In the genomic region with DNA sequence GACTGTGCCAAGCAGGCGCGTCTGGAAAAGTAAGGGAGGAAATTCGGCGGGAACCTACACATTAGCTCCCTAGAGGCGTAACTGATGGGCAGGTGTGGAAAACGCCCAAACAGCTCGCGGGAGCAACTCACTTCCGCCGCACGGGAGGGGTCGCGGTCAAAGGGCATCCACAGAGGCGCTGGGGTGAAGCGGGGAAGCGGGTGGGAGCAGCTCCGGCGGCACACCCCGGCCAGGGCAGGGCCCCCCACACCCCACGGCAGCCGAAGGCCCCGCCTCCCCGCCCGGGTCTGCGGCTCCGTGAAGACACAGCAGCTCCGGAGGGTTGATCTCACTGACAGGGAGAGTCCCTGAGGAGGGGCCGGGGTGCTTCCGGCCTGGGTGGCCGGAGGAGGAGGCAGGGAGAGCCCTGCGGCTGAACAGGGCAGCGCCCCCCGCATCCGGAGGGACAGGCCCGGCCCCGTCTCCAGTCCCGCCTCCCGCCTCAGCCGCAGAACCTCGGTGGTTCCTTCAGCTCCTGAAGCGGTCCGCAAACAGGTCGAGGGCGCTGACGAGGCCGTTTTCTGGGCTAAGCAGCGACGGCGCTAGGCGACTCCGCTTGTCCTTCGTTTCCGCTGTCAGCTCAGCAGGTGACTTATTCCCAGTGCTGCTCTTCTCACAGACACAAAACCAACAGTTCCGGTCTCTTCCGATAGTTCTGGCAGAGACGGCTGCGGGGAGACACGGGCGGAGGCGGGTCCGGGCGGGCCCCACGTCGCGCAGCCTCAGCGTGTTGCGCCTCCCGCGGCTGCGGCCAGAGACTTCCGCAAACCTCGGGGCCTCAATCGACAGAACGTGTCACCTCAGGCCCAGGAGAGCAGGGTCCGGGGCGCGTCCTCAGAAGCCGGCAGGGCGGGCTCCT, we compare ENCODE assay signal across 8 cellular contexts.
DNase-seq lines count a peak whose midpoint lies in the region; ATAC-seq lines count a peak whose summit lies in the region.

No MANE protein-coding gene starts in this region.

- ATAC-seq in GM18517 (IDR thresholded peaks at IDR 0.05; ENCODE audit: unreplicated experiment) = peak; percentile 82
- ATAC-seq in HG03571 (IDR thresholded peaks at IDR 0.05; ENCODE audit: unreplicated experiment) = no peak

- intact Hi-C loops in activated T-helper 1 cell treated with anti-CD3 and anti-CD28 coated beads, Interleukin-12 subunit alpha, Interleukin-12 subunit beta, Interleukin-2, Interleukin-4 antibody, amounts not matched to agents 30 ng/mL and 10 ng/mL and 1 ng/mL, durations not matched to agents 14 hours and 24 hours and 36 hours (cut with micrococcal nuclease) = loop anchor here (1.0 to 5.0 kb wide), 3 partner anchors 36 to 180 kb away; no protein-coding TSS in a partner anchor

- DNase-seq in activated T-helper 1 cell treated with anti-CD3 and anti-CD28 coated beads, Interleukin-12 subunit alpha, Interleukin-12 subunit beta, Interleukin-2, Interleukin-4 antibody, amounts not matched to agents 30 ng/mL and 10 ng/mL and 1 ng/mL, durations not matched to agents 14 hours and 24 hours and 36 hours (ENCODE audit: low spot score) = peak; percentile 59
- DNase-seq in iris pigment epithelial cell (ENCODE audit: low read depth) (peak; percentile 16), GDM1 (lab: John Stamatoyannopoulos, UW) (no peak), putamen (ENCODE audit: low spot score) (no peak)
- DNase-seq in stimulated activated CD4-positive, alpha-beta T cell treated with anti-CD3 and anti-CD28 coated beads, Interleukin-4, amount 100 ng/mL, for 48 hours (ENCODE audit: low read depth in 2 of 2) = peak; percentile 23 to 36

- peak overlapping the region; percentile 86 for H3K27ac ChIP-seq in KOPT-K1 (ENCODE audit: low read depth, low read length, poor library complexity, severe bottlenecking)

- no peaks in the 10 kb centered on the region for H3K9me3 ChIP-seq in KOPT-K1 (ENCODE audit: insufficient read depth, low read length, poor library complexity, severe bottlenecking)

- H3K9me3 Mint-ChIP-seq in activated T-helper 1 cell treated with anti-CD3 and anti-CD28 coated beads, Interleukin-12 subunit alpha, Interleukin-12 subunit beta, Interleukin-2, Interleukin-4 antibody, amounts not matched to agents 30 ng/mL and 10 ng/mL and 1 ng/mL, durations not matched to agents 14 hours and 24 hours and 36 hours = no peaks in the 10 kb centered on the region

- peaks cover 9% of the 10 kb centered on the region; the same call in 1 of the 2 replicates for H3K36me3 ChIP-seq in KOPT-K1 (ENCODE audit: insufficient read depth, low read length)

- H3K4me1 Mint-ChIP-seq in activated T-helper 1 cell treated with anti-CD3 and anti-CD28 coated beads, Interleukin-12 subunit alpha, Interleukin-12 subunit beta, Interleukin-2, Interleukin-4 antibody, amounts not matched to agents 30 ng/mL and 10 ng/mL and 1 ng/mL, durations not matched to agents 14 hours and 24 hours and 36 hours (ENCODE audit: low read depth) = peaks cover 7% of the 10 kb centered on the region

- no peaks in the 10 kb centered on the region for H3K27me3 Mint-ChIP-seq in activated T-helper 1 cell treated with anti-CD3 and anti-CD28 coated beads, Interleukin-12 subunit alpha, Interleukin-12 subunit beta, Interleukin-2, Interleukin-4 antibody, amounts not matched to agents 30 ng/mL and 10 ng/mL and 1 ng/mL, durations not matched to agents 14 hours and 24 hours and 36 hours (ENCODE audit: insufficient read depth)

- H3K4me3 Mint-ChIP-seq in activated T-helper 1 cell treated with anti-CD3 and anti-CD28 coated beads, Interleukin-12 subunit alpha, Interleukin-12 subunit beta, Interleukin-2, Interleukin-4 antibody, amounts not matched to agents 30 ng/mL and 10 ng/mL and 1 ng/mL, durations not matched to agents 14 hours and 24 hours and 36 hours = peak overlapping the region; percentile 82

- no peak overlapping the region for H3K27ac Mint-ChIP-seq in activated T-helper 1 cell treated with anti-CD3 and anti-CD28 coated beads, Interleukin-12 subunit alpha, Interleukin-12 subunit beta, Interleukin-2, Interleukin-4 antibody, amounts not matched to agents 30 ng/mL and 10 ng/mL and 1 ng/mL, durations not matched to agents 14 hours and 24 hours and 36 hours

- no peaks in the 10 kb centered on the region for H3K36me3 Mint-ChIP-seq in activated T-helper 1 cell treated with anti-CD3 and anti-CD28 coated beads, Interleukin-12 subunit alpha, Interleukin-12 subunit beta, Interleukin-2, Interleukin-4 antibody, amounts not matched to agents 30 ng/mL and 10 ng/mL and 1 ng/mL, durations not matched to agents 14 hours and 24 hours and 36 hours (ENCODE audit: low read depth)

Comparison
In these comparisons a context has a peak if more than half of its experiments do, and no peak if none do; other contexts are left out.
1. DNase-seq: peak in activated T-helper 1 cell treated with anti-CD3 and anti-CD28 coated beads, Interleukin-12 subunit alpha, Interleukin-12 subunit beta, Interleukin-2, Interleukin-4 antibody, amounts not matched to agents 30 ng/mL and 10 ng/mL and 1 ng/mL, durations not matched to agents 14 hours and 24 hours and 36 hours (single experiment), iris pigment epithelial cell (single experiment) and stimulated activated CD4-positive, alpha-beta T cell treated with anti-CD3 and anti-CD28 coated beads, Interleukin-4, amount 100 ng/mL, for 48 hours (2 of 2); none in GDM1 (single experiment) and putamen (single experiment).